2 cellular contexts compared by ENCODE assay signal in genomic region chr9:32738501-32739172, GRCh38.
A peak's percentile ranks its signal among the peaks of the same experiment; 100 is the strongest.
TF ChIP-seq lines count a peak whose summit lies in the region.

No MANE protein-coding gene starts in this region.

TF ChIP-seq in A549, 52 proteins besides CTCF, POLR2A, EP300 and RAD21:
- no peak for TF ChIP-seq FOSL2 (IDR thresholded peaks at IDR 0.05)
- TF ChIP-seq FOSL2 (CRISPR knock-in tag; IDR thresholded peaks at IDR 0.05), result peak; percentile 43; the same call in 1 of the 2 replicates
- no peak for TF ChIP-seq RNF2 (IDR thresholded peaks at IDR 0.05; ENCODE audit: borderline replicate concordance, low read depth)
TF ChIP-seq in A549: peak in this region for 1.

TF ChIP-seq in endothelial cell of umbilical vein, 7 proteins besides CTCF, POLR2A, EP300 and RAD21 (continued from another document):
- TF ChIP-seq EZH2 (IDR thresholded peaks at IDR 0.05; ENCODE audit: borderline replicate concordance, low read depth, low read length, severe bottlenecking) (no peak), JUN (IDR thresholded peaks at IDR 0.05; ENCODE audit: borderline replicate concordance, insufficient read depth, insufficient read length, low read depth) (peak; percentile 42), GATA2 (IDR thresholded peaks at IDR 0.05; ENCODE audit: insufficient read depth, insufficient read length, low read depth, low read length) (no peak), FOS (IDR thresholded peaks at IDR 0.05; ENCODE audit: borderline replicate concordance, insufficient read depth, low read length) (no peak)
TF ChIP-seq in endothelial cell of umbilical vein: peak in this region for 1.
